ENCODE assay signal across 15 cellular contexts in genomic region chr5:52838306-52839015, GRCh38. TPM values are rescaled to one million over a fixed set of nuclear protein-coding genes. Genes with fewer than 3 reads are reported as not detected.
A peak's percentile ranks its signal among the peaks of the same experiment; 100 is the strongest.
DNase-seq lines count a peak whose midpoint lies in the region; ATAC-seq and TF ChIP-seq lines count a peak whose summit lies in the region.
"Had no signal": no experiment of that assay in that cellular context is flagged by ENCODE, and none has a peak within 500 bp of the region (broad histone marks: within the 10 kb centered on the region; RNA-seq: fewer than 3 reads in every experiment).

No MANE protein-coding gene starts in this region.

- no peak for ATAC-seq in Right ventricle myocardium inferior
- ATAC-seq: activated CD8-positive, alpha-beta T cell treated with anti-CD3 and anti-CD28 coated beads, Interleukin-2, amount 10 ng/mL, durations not matched to agents 7 days and 5 days; natural killer cell; SK-N-SH treated with all-trans-retinoic acid at 6 μM for 48 hours; stimulated activated naive CD8-positive, alpha-beta T cell treated with anti-CD3 and anti-CD28 coated beads, Interleukin-15, amount 100 ng/mL, for 72 hours had no signal

- H3K27me3 ChIP-seq in right atrium auricular region (no peaks in the 10 kb centered on the region), vagina (no peaks in the 10 kb centered on the region)
- H3K27me3 ChIP-seq: breast epithelium had no signal

- DNase-seq in right atrium auricular region (ENCODE audit: low spot score) (no peak), Right ventricle myocardium inferior (ENCODE audit: missing footprints) (no peak), choroid plexus epithelial cell (ENCODE audit: low read depth) (peak; percentile 82), vagina (ENCODE audit: extremely low spot score in 2 of 2) (no peak), NCI-H226 (no peak), AG20443 (ENCODE audit: low spot score) (no peak), NCI-H1694 (lab: John Stamatoyannopoulos, UW) (no peak)
- DNase-seq: activated CD8-positive, alpha-beta T cell treated with anti-CD3 and anti-CD28 coated beads, Interleukin-2, amount 10 ng/mL, durations not matched to agents 7 days and 5 days; activated effector memory CD4-positive, alpha-beta T cell treated with Interleukin-2 at 50 U/mL for 16 hours; natural killer cell; NCI-H2171; stimulated activated naive CD8-positive, alpha-beta T cell treated with anti-CD3 and anti-CD28 coated beads, Interleukin-15, amount 100 ng/mL, for 72 hours had no signal

- peak overlapping the region; percentile 52 to 68 for H3K27ac ChIP-seq in right atrium auricular region
- H3K27ac ChIP-seq in vagina, result peak overlapping the region; percentile 58

- no peaks in the 10 kb centered on the region for H3K9me3 ChIP-seq in right atrium auricular region
- no peaks in the 10 kb centered on the region for H3K9me3 ChIP-seq in vagina
- H3K9me3 ChIP-seq: breast epithelium had no signal

- H3K36me3 Mint-ChIP-seq in nephron (ENCODE audit: low read depth), result no peaks in the 10 kb centered on the region
- H3K36me3 Mint-ChIP-seq: natural killer cell had no signal

- H3K27me3 Mint-ChIP-seq in nephron (ENCODE audit: low read depth), result no peaks in the 10 kb centered on the region
- H3K27me3 Mint-ChIP-seq: stimulated activated naive CD8-positive, alpha-beta T cell treated with anti-CD3 and anti-CD28 coated beads, Interleukin-15, amount 100 ng/mL, for 72 hours had no signal

- H3K4me3 Mint-ChIP-seq in nephron, result no peak overlapping the region
- H3K4me3 Mint-ChIP-seq: activated CD8-positive, alpha-beta T cell treated with anti-CD3 and anti-CD28 coated beads, Interleukin-2, amount 10 ng/mL, durations not matched to agents 7 days and 5 days; natural killer cell; stimulated activated naive CD8-positive, alpha-beta T cell treated with anti-CD3 and anti-CD28 coated beads, Interleukin-15, amount 100 ng/mL, for 72 hours had no signal

- intact Hi-C loops in Right ventricle myocardium inferior (cut with DNase I), result loop anchor here (5.0 kb wide), 1 partner anchor 51 kb away; the partner anchor contains the start of genes ITGA1 and PELO
- intact Hi-C loops in vagina (cut with DNase I), result loop anchor here (5.0 kb wide), 1 partner anchor 1944 kb away; no protein-coding TSS in a partner anchor

- H3K4me1 ChIP-seq in right atrium auricular region (peaks cover 0 to 9% of the 10 kb centered on the region in 2 donors), vagina (peaks cover 5% of the 10 kb centered on the region)
- H3K4me1 ChIP-seq: breast epithelium had no signal

- no peak for TF ChIP-seq CTCF in right atrium auricular region (IDR thresholded peaks at IDR 0.05)
- no peak for TF ChIP-seq CTCF in choroid plexus epithelial cell (conservative IDR thresholded peaks at IDR 0.05; ENCODE audit: low read depth, low read length)
- no peak for TF ChIP-seq CTCF in nephron (IDR thresholded peaks at IDR 0.05; ENCODE audit: unreplicated experiment in 3 of 3)
- no peak for TF ChIP-seq CTCF in vagina (IDR thresholded peaks at IDR 0.05)

- no peak for TF ChIP-seq POLR2A in vagina (IDR thresholded peaks at IDR 0.05)

- H3K27ac Mint-ChIP-seq in nephron, result peak overlapping the region; percentile 75 to 82 (median 80)
- H3K27ac Mint-ChIP-seq: activated CD8-positive, alpha-beta T cell treated with anti-CD3 and anti-CD28 coated beads, Interleukin-2, amount 10 ng/mL, durations not matched to agents 7 days and 5 days; natural killer cell; stimulated activated naive CD8-positive, alpha-beta T cell treated with anti-CD3 and anti-CD28 coated beads, Interleukin-15, amount 100 ng/mL, for 72 hours had no signal

- no peaks in the 10 kb centered on the region for H3K36me3 ChIP-seq in right atrium auricular region
- no peaks in the 10 kb centered on the region for H3K36me3 ChIP-seq in vagina
- H3K36me3 ChIP-seq: breast epithelium had no signal

- H3K4me1 Mint-ChIP-seq in nephron, result peaks cover 33% of the 10 kb centered on the region
- H3K4me1 Mint-ChIP-seq: natural killer cell had no signal

- H3K4me3 ChIP-seq in right atrium auricular region (no peak overlapping the region), choroid plexus epithelial cell (ENCODE audit: low read depth, low read length) (no peak overlapping the region), vagina (no peak overlapping the region)

- no peaks in the 10 kb centered on the region for H3K9me3 Mint-ChIP-seq in nephron
- H3K9me3 Mint-ChIP-seq: natural killer cell; stimulated activated naive CD8-positive, alpha-beta T cell treated with anti-CD3 and anti-CD28 coated beads, Interleukin-15, amount 100 ng/mL, for 72 hours had no signal

RNA-seq across cellular contexts. Expression of gene ITGA1, which starts 50.7 kb away (rescaled TPM):
- total RNA-seq in right atrium auricular region, result 10 to 100 TPM; 13.2 to 26.8 TPM
- total RNA-seq in Right ventricle myocardium inferior, result 29.9 TPM
- total RNA-seq in vagina, result 42.7 TPM

RNA-seq across cellular contexts. Expression of gene PELO, which starts 50.7 kb away (rescaled TPM):
- total RNA-seq in right atrium auricular region (10 to 100 TPM in 1 of 2 donors, 1 to 10 TPM in 1; 8.5 to 11.8 TPM), Right ventricle myocardium inferior (20.5 TPM), vagina (11.8 TPM)
